Comparison of ENCODE assay signal across 1 cellular context in the genomic region with DNA sequence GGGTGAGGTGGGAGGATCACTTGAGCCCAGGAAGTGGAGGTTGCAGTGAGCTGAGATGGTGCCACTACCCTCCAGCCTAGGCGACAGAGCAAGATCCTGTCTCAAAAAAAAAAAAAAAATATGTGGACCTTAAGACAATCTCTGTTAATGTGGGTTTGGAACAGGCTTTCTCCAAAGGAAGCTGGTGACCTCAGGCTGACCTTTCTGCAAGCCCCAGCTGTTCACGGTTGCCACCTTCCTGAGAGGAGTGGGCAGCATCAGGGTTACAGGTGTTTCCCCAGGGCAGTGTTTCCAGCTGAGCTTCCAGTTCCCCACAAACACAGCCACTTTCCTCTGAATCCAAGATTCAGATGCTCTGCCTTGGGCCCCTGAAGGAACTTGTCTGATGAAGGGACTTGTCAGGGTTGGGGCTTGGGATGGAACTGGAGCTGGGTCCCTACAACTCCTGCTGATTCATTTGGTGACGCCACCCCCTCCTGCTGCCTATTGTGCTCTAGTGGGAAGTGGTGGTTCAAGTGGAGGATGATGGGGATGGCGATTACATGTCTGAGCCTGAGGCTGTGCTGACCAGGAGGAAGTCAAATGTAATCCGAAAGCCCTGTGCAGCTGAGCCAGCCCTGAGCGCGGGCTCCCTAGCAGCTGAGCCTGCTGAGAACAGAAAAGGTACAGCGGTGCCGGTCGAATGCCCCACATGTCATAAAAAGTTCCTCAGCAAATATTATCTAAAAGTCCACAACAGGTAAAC.
TF ChIP-seq lines count a peak whose summit lies in the region.

No MANE protein-coding gene starts in this region.

TF ChIP-seq in HepG2, 621 proteins besides CTCF, POLR2A, EP300 and RAD21:
- TF ChIP-seq, protein P1, sequence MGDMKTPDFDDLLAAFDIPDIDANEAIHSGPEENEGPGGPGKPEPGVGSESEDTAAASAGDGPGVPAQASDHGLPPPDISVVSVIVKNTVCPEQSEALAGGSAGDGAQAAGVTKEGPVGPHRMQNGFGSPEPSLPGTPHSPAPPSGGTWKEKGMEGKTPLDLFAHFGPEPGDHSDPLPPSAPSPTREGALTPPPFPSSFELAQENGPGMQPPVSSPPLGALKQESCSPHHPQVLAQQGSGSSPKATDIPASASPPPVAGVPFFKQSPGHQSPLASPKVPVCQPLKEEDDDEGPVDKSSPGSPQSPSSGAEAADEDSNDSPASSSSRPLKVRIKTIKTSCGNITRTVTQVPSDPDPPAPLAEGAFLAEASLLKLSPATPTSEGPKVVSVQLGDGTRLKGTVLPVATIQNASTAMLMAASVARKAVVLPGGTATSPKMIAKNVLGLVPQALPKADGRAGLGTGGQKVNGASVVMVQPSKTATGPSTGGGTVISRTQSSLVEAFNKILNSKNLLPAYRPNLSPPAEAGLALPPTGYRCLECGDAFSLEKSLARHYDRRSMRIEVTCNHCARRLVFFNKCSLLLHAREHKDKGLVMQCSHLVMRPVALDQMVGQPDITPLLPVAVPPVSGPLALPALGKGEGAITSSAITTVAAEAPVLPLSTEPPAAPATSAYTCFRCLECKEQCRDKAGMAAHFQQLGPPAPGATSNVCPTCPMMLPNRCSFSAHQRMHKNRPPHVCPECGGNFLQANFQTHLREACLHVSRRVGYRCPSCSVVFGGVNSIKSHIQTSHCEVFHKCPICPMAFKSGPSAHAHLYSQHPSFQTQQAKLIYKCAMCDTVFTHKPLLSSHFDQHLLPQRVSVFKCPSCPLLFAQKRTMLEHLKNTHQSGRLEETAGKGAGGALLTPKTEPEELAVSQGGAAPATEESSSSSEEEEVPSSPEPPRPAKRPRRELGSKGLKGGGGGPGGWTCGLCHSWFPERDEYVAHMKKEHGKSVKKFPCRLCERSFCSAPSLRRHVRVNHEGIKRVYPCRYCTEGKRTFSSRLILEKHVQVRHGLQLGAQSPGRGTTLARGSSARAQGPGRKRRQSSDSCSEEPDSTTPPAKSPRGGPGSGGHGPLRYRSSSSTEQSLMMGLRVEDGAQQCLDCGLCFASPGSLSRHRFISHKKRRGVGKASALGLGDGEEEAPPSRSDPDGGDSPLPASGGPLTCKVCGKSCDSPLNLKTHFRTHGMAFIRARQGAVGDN (CRISPR knock-in tag; IDR thresholded peaks at IDR 0.05): peak; percentile 39
- TF ChIP-seq SALL2 (CRISPR knock-in tag; IDR thresholded peaks at IDR 0.05) (0 out of 2 replicates have a peak, but pooled peaks have one; percentile 2), TIGD3 (CRISPR knock-in tag; IDR thresholded peaks at IDR 0.05; ENCODE audit: borderline replicate concordance) (0 out of 2 replicates have a peak, but pooled peaks have one; percentile 42), U2AF1 (optimal IDR thresholded peaks at IDR 0.05; ENCODE audit: low read depth, low read length) (peak; percentile 6), KLF16 (CRISPR knock-in tag; IDR thresholded peaks at IDR 0.05) (no peak), GATAD1 (CRISPR knock-in tag; IDR thresholded peaks at IDR 0.05) (no peak), GTF3A (CRISPR knock-in tag; conservative IDR thresholded peaks at IDR 0.05) (0 out of 2 replicates have a peak, but pooled peaks have one; percentile 28), MBNL3 (CRISPR knock-in tag; conservative IDR thresholded peaks at IDR 0.05) (no peak), ZSCAN25 (CRISPR knock-in tag; IDR thresholded peaks at IDR 0.05) (0 out of 2 replicates have a peak, but pooled peaks have one; percentile 40), E2F2 (CRISPR knock-in tag; IDR thresholded peaks at IDR 0.05; ENCODE audit: borderline replicate concordance) (no peak), ZNF547 (CRISPR knock-in tag; IDR thresholded peaks at IDR 0.05) (0 out of 2 replicates have a peak, but pooled peaks have one; percentile 1), ZC3H13 (CRISPR knock-in tag; IDR thresholded peaks at IDR 0.05) (0 out of 2 replicates have a peak, but pooled peaks have one; percentile 7), ZNF883 (CRISPR knock-in tag; IDR thresholded peaks at IDR 0.05; ENCODE audit: not compliant biosample characterization) (peak; percentile 31), ZNF598 (CRISPR knock-in tag; IDR thresholded peaks at IDR 0.05; ENCODE audit: borderline replicate concordance) (peak; percentile 78; the same call in 1 of the 2 replicates), ZBTB38 (CRISPR knock-in tag; IDR thresholded peaks at IDR 0.05) (0 out of 2 replicates have a peak, but pooled peaks have one; percentile 3), ATF1 (CRISPR knock-in tag; IDR thresholded peaks at IDR 0.05) (0 out of 2 replicates have a peak, but pooled peaks have one; percentile 39), ZNF230 (CRISPR knock-in tag; IDR thresholded peaks at IDR 0.05) (0 out of 2 replicates have a peak, but pooled peaks have one; percentile 19)
- TF ChIP-seq, protein P2, sequence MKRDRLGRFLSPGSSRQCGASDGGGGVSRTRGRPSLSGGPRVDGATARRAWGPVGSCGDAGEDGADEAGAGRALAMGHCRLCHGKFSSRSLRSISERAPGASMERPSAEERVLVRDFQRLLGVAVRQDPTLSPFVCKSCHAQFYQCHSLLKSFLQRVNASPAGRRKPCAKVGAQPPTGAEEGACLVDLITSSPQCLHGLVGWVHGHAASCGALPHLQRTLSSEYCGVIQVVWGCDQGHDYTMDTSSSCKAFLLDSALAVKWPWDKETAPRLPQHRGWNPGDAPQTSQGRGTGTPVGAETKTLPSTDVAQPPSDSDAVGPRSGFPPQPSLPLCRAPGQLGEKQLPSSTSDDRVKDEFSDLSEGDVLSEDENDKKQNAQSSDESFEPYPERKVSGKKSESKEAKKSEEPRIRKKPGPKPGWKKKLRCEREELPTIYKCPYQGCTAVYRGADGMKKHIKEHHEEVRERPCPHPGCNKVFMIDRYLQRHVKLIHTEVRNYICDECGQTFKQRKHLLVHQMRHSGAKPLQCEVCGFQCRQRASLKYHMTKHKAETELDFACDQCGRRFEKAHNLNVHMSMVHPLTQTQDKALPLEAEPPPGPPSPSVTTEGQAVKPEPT (CRISPR knock-in tag; IDR thresholded peaks at IDR 0.05; ENCODE audit: low read depth): peak; percentile 22; the same call in 1 of the 2 replicates
- TF ChIP-seq, protein P3, sequence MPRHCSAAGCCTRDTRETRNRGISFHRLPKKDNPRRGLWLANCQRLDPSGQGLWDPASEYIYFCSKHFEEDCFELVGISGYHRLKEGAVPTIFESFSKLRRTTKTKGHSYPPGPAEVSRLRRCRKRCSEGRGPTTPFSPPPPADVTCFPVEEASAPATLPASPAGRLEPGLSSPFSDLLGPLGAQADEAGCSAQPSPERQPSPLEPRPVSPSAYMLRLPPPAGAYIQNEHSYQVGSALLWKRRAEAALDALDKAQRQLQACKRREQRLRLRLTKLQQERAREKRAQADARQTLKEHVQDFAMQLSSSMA (CRISPR knock-in tag; IDR thresholded peaks at IDR 0.05): 0 out of 2 replicates have a peak, but pooled peaks have one; percentile 51
TF ChIP-seq in HepG2: peak in this region for 15.
